ENCODE assay signal across 13 cellular contexts in the genomic region with DNA sequence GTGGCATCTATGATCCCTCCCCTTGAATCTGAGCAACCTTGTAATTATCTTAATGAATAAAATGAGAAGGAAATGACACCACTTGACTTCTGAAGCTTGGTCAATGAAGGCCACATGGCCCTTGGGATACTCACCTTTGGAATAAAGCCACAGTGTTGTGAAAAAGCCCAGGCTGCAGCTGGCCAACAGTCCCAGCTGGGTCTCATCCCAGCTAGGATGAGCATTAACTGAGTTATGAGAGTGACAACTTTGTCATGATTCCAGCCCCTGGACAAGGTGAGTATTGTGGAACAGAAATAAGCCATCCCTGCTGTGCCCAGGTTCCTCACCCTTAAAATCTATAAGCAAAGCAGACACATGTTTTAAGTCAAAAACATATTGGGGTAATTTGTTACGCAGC. TPM values are rescaled to one million over a fixed set of nuclear protein-coding genes. Genes with fewer than 3 reads are reported as not detected.
DNase-seq lines count a peak whose midpoint lies in the region; ATAC-seq and TF ChIP-seq lines count a peak whose summit lies in the region.
"Had no signal": no experiment of that assay in that cellular context is flagged by ENCODE, and none has a peak within 500 bp of the region (broad histone marks: within the 10 kb centered on the region; RNA-seq: fewer than 3 reads in every experiment).

No MANE protein-coding gene starts in this region.

- H3K4me2 ChIP-seq in BLaER1 = 0 out of 2 replicates have a peak overlapping the region, but pooled peaks have one; percentile 14
- peak overlapping the region; percentile 56 for H3K4me2 ChIP-seq in OCI-LY7 (ENCODE audit: low read length)

- peaks cover 8% of the 10 kb centered on the region for H3K4me1 ChIP-seq in BLaER1
- peaks cover 14% of the 10 kb centered on the region for H3K4me1 ChIP-seq in OCI-LY7 (ENCODE audit: insufficient read depth, low read length, poor library complexity, severe bottlenecking)
- H3K4me1 ChIP-seq in prostate gland (replicated peaks) = no peaks in the 10 kb centered on the region
- H3K4me1 ChIP-seq: HAP-1 had no signal

- POLR2A ChIA-PET in OCI-LY7 (lab: Charles Lee) = interaction anchor here (0.7 to 1.2 kb wide), 3 partner anchors 9 to 533 kb away, joined by 3 to 4 read pairs (median 4); a partner anchor contains a TSS

- H3K4me3 ChIP-seq in BLaER1 (no peak overlapping the region), OCI-LY7 (ENCODE audit: low read depth, low read length, poor library complexity, severe bottlenecking) (no peak overlapping the region), prostate gland (no peak overlapping the region)
- H3K4me3 ChIP-seq: GM12878, HAP-1 had no signal

- no peaks in the 10 kb centered on the region for H4K20me1 ChIP-seq in BLaER1
- no peaks in the 10 kb centered on the region for H4K20me1 ChIP-seq in OCI-LY7 (ENCODE audit: insufficient read depth, low read length)

- DNase-seq in NCI-H748 (lab: John Stamatoyannopoulos, UW; ENCODE audit: unreplicated experiment) = peak; percentile 49
- no peak for DNase-seq in OCI-LY7 (ENCODE audit: low spot score)
- no peak for DNase-seq in NCI-H226
- no peak for DNase-seq in prostate gland (ENCODE audit: low spot score)
- no peak for DNase-seq in NCI-H2029 treated with DMSO at 0.1 percent for 48 hours (lab: John Stamatoyannopoulos, UW)
- DNase-seq: CD4-positive, CD25-positive, alpha-beta regulatory T cell; DMS53; HFFc6 had no signal

- no peak overlapping the region for H3K27ac ChIP-seq in BLaER1
- H3K27ac ChIP-seq in OCI-LY7 (ENCODE audit: low read depth, low read length, poor library complexity, severe bottlenecking) = peak overlapping the region; percentile 43
- H3K27ac ChIP-seq in prostate gland = no peak overlapping the region

- no peaks in the 10 kb centered on the region for H3K9me2 ChIP-seq in OCI-LY7 (ENCODE audit: insufficient read depth, low read length)

- H3K9me3 ChIP-seq in BLaER1 (no peaks in the 10 kb centered on the region), OCI-LY7 (ENCODE audit: low read length) (no peaks in the 10 kb centered on the region), prostate gland (no peaks in the 10 kb centered on the region)

- WGBS in prostate gland = 96% methylated on average over 1 of the region's 1 CpG

- intact Hi-C loops in OCI-LY7 (cut with micrococcal nuclease; ENCODE audit: unreplicated experiment) (no loop called here), prostate gland (cut with DNase I) (no loop called here)

- H3K9ac ChIP-seq in BLaER1 = no peak overlapping the region

- no peak for ATAC-seq in GM18511 (IDR thresholded peaks at IDR 0.05; ENCODE audit: unreplicated experiment)
- ATAC-seq: HepG2 had no signal

- no peaks in the 10 kb centered on the region; the same call in 1 of the 2 replicates for H3K27me3 ChIP-seq in BLaER1
- no peaks in the 10 kb centered on the region for H3K27me3 ChIP-seq in prostate gland (replicated peaks; ENCODE audit: insufficient read depth)

- TF ChIP-seq CTCF in OCI-LY7 (conservative IDR thresholded peaks at IDR 0.05; ENCODE audit: low read length) = no peak
- no peak for TF ChIP-seq CTCF in prostate gland (IDR thresholded peaks at IDR 0.05)

- TF ChIP-seq POLR2A in prostate gland (IDR thresholded peaks at IDR 0.05) = no peak

- peak overlapping the region; percentile 14; the same call in 1 of the 2 replicates for H2AFZ ChIP-seq in OCI-LY7 (ENCODE audit: low read length)

- H3K79me2 ChIP-seq in OCI-LY7 (ENCODE audit: insufficient read depth, low read depth, low read length) = no peaks in the 10 kb centered on the region

- H3K36me3 ChIP-seq in BLaER1 = no peaks in the 10 kb centered on the region
- no peaks in the 10 kb centered on the region for H3K36me3 ChIP-seq in OCI-LY7 (ENCODE audit: insufficient read depth, low read length)
- H3K36me3 ChIP-seq in prostate gland = no peaks in the 10 kb centered on the region
- H3K36me3 ChIP-seq: HAP-1 had no signal

- CTCF ChIA-PET in OCI-LY7 (lab: Charles Lee; ENCODE audit: unreplicated experiment) = no interaction called here

- BruUV-seq in OCI-LY7 (replicated peaks; lab: Mats Ljungman, UMichigan) = no TSS peak

RNA-seq across cellular contexts. Expression of a gene that starts 9.5 kb away (rescaled TPM):
- total RNA-seq in OCI-LY7 (2014; rRNA removed; shearing (Covaris generic)) = 40.5 and 42.7 TPM in 2 replicates
- total RNA-seq in OCI-LY7 (2022) = 85.9 and 91.8 TPM in 2 replicates
- total RNA-seq in prostate gland = 10 to 100 TPM; 39.0 to 50.7 TPM

RNA-seq across cellular contexts. Expression of a gene that starts 21.0 kb away (rescaled TPM):
- total RNA-seq in OCI-LY7 (2014; rRNA removed; shearing (Covaris generic)) = 23.2 and 28.8 TPM in 2 replicates
- 23.5 and 24.4 TPM in 2 replicates for total RNA-seq in OCI-LY7 (2022)
- total RNA-seq in prostate gland = 10 to 100 TPM; 34.8 to 55.0 TPM
